ENCODE assay signal across 1 cellular context in genomic region chr19:44597131-44597491, GRCh38.
TF ChIP-seq lines count a peak whose summit lies in the region.

No MANE protein-coding gene starts in this region.

TF ChIP-seq in HepG2, 621 proteins besides CTCF, POLR2A, EP300 and RAD21 (continued from another document):
- TF ChIP-seq ZNF142 (CRISPR knock-in tag; IDR thresholded peaks at IDR 0.05) (no peak), ZNF496 (CRISPR knock-in tag; IDR thresholded peaks at IDR 0.05; ENCODE audit: insufficient replicate concordance) (no peak), ARNT2 (CRISPR knock-in tag; IDR thresholded peaks at IDR 0.05; ENCODE audit: low read depth) (0 out of 2 replicates have a peak, but pooled peaks have one; percentile 27), TCF12 (IDR thresholded peaks at IDR 0.05) (no peak), TCF12 (CRISPR knock-in tag; IDR thresholded peaks at IDR 0.05) (no peak), ZNF672 (CRISPR knock-in tag; IDR thresholded peaks at IDR 0.05) (no peak), ZNF503 (CRISPR knock-in tag; IDR thresholded peaks at IDR 0.05) (no peak), KIAA2018 (CRISPR knock-in tag; IDR thresholded peaks at IDR 0.05; ENCODE audit: borderline replicate concordance) (no peak), TOE1 (CRISPR knock-in tag; IDR thresholded peaks at IDR 0.05) (no peak)
